ENCODE assay signal across 27 cellular contexts in the genomic region with DNA sequence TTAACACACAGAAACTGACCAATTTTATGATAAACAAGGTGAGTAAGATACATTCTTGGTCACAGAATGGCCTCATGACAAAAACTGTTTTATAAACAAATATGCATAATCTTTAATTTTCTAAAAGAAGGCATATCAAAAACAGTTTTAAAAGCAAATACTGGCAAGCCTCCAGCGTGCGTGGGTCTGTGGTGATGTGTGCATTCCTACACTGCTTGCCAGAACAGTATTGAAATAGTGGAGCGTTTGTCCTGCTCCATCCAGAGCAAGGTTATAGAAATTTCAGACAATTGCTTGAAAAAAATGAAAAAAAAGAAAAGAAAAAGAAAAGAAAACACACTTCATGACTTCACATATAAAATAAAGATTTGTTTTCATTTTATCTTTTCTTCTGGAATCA.
"Had no signal": no experiment of that assay in that cellular context is flagged by ENCODE, and none has a peak within 500 bp of the region (broad histone marks: within the 10 kb centered on the region; RNA-seq: fewer than 3 reads in every experiment).

No MANE protein-coding gene starts in this region.

- H3K27me3 ChIP-seq: heart right ventricle, stomach, suprapubic skin, tibial nerve had no signal

- H3K4me3 ChIP-seq: coronary artery, dorsolateral prefrontal cortex, heart right ventricle, left ventricle myocardium inferior, lung, mucosa of descending colon, stomach, suprapubic skin, tibial nerve had no signal

- H3K36me3 ChIP-seq: heart right ventricle, left ventricle myocardium inferior, stomach, suprapubic skin, tibial nerve had no signal

- H3K9me3 ChIP-seq: mucosa of descending colon, suprapubic skin had no signal

- ATAC-seq: activated CD4-positive, alpha-beta T cell treated with anti-CD3 and anti-CD28 coated beads for 36 hours; activated CD8-positive, alpha-beta memory T cell treated with anti-CD3 and anti-CD28 coated beads, Interleukin-2, amount 10 ng/mL, durations not matched to agents 7 days and 5 days; activated CD8-positive, alpha-beta T cell treated with anti-CD3 and anti-CD28 coated beads, Interleukin-2, amount 10 ng/mL, durations not matched to agents 7 days and 5 days; activated naive CD8-positive, alpha-beta T cell treated with anti-CD3 and anti-CD28 coated beads, Interleukin-2, amount 50 U/mL, for 24 hours; heart right ventricle; mucosa of descending colon; natural killer cell treated with Interleukin-12 subunit alpha and Interleukin-12 subunit beta and Interleukin-15 and Interleukin-18, amount 100 ng/mL, for 72 hours; right cardiac atrium; stimulated activated naive B cell treated with anti-CD40 and anti-IgM and Interleukin-4, amounts not matched to agents 10 μg/mL and 1 μg/mL and 100 μg/mL, for 72 hours had no signal

- DNase-seq: activated CD4-positive, alpha-beta T cell treated with anti-CD3 and anti-CD28 coated beads for 36 hours; activated CD4-positive, CD25-positive, alpha-beta regulatory T cell; activated CD8-positive, alpha-beta memory T cell treated with anti-CD3 and anti-CD28 coated beads, Interleukin-2, amount 10 ng/mL, durations not matched to agents 7 days and 5 days; activated CD8-positive, alpha-beta T cell treated with anti-CD3 and anti-CD28 coated beads, Interleukin-2, amount 10 ng/mL, durations not matched to agents 7 days and 5 days; activated naive CD8-positive, alpha-beta T cell treated with anti-CD3 and anti-CD28 coated beads, Interleukin-2, amount 50 U/mL, for 24 hours; activated T-cell treated with anti-CD3 and anti-CD28 coated beads, Interleukin-2, amount 50 U/mL, for 48 hours; anterior cingulate cortex; dorsolateral prefrontal cortex; effector memory CD4-positive, alpha-beta T cell; erythroblast; foreskin melanocyte; heart right ventricle; islet precursor cell; left ventricle myocardium inferior; mesendoderm; mucosa of descending colon; posterior cingulate gyrus; right cardiac atrium; stimulated activated CD4-positive, alpha-beta T cell treated with anti-CD3 and anti-CD28 coated beads, Interleukin-15, amount 100 ng/mL, for 24 hours; stimulated activated CD4-positive, alpha-beta T cell treated with anti-CD3 and anti-CD28 coated beads, Interleukin-2, amount 100 ng/mL, for 24 hours; stimulated activated naive B cell treated with anti-CD40 and anti-IgM and Interleukin-4, amounts not matched to agents 10 μg/mL and 1 μg/mL and 100 μg/mL, for 72 hours; stomach had no signal

- H3K27ac ChIP-seq: coronary artery, dorsolateral prefrontal cortex, heart right ventricle, left ventricle myocardium inferior, stomach, suprapubic skin, tibial nerve had no signal

- H3K4me1 ChIP-seq: heart right ventricle, left ventricle myocardium inferior, stomach, suprapubic skin, tibial nerve had no signal
